In the genomic region with DNA sequence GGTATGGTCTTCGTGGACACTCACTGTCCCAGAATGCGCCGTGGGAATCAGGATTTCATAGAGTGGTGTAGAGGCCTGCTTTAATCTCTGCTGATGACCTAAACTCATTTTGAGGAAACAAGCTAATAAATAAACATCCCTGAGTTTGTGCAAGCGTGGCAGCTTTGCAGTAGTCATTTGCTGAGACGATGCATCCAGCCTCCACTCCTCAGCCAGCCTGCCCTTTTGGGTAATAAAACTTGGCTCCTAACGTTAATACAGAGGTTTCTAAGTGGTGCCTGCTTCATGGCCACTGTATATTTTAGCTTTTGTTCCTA, we compare ENCODE assay signal across 8 cellular contexts. TPM values are rescaled to one million over a fixed set of nuclear protein-coding genes. Genes with fewer than 3 reads are reported as not detected.
DNase-seq lines count a peak whose midpoint lies in the region; ATAC-seq and TF ChIP-seq lines count a peak whose summit lies in the region.

No MANE protein-coding gene starts in this region.

- H3K9me3 ChIP-seq in Peyer's patch, result no peaks in the 10 kb centered on the region

- no peak for ATAC-seq in GM19397 (IDR thresholded peaks at IDR 0.05; ENCODE audit: unreplicated experiment)
- no peak for ATAC-seq in GM21381 (IDR thresholded peaks at IDR 0.05; ENCODE audit: unreplicated experiment)

- H3K36me3 ChIP-seq in H7 (replicated peaks; ENCODE audit: control insufficient read depth, insufficient read depth, low read length), result no peaks in the 10 kb centered on the region; the same call in none of the 2 replicates
- no peaks in the 10 kb centered on the region for H3K36me3 ChIP-seq in Peyer's patch

- TF ChIP-seq CTCF in Peyer's patch (IDR thresholded peaks at IDR 0.05) (no peak), fibroblast of mammary gland (conservative IDR thresholded peaks at IDR 0.05; ENCODE audit: control insufficient read depth, insufficient read depth, low read depth, low read length) (no peak)

- CTCF ChIA-PET in HEK293T (lab: Yijun Ruan, JAX), result no interaction called here

- H3K27me3 ChIP-seq in H7 (ENCODE audit: control insufficient read depth, insufficient read depth, low read length) (peaks cover 13% of the 10 kb centered on the region), Peyer's patch (no peaks in the 10 kb centered on the region)

- H3K27ac ChIP-seq in Peyer's patch, result peak overlapping the region; percentile 73 to 98 (median 87)

- no peak for DNase-seq in H7
- no peak for DNase-seq in Peyer's patch
- DNase-seq in fibroblast of mammary gland (ENCODE audit: low read depth), result no peak
- DNase-seq in skeletal muscle cell (ENCODE audit: low read depth), result no peak
- no peak for DNase-seq in NCI-H446 treated with DMSO at 0.1 percent for 48 hours (lab: John Stamatoyannopoulos, UW)
- no peak for DNase-seq in HEK293T (ENCODE audit: extremely low spot score)

- POLR2A ChIA-PET in HEK293T (lab: Yijun Ruan, JAX), result interaction anchor here (0.6 to 1.8 kb wide), 5 partner anchors 9 to 242 kb away, joined by 3 to 6 read pairs (median 3); a partner anchor contains a TSS

- peaks cover 0 to 26% (median 2%) of the 10 kb centered on the region in 4 donors for H3K4me1 ChIP-seq in Peyer's patch

- no peak for TF ChIP-seq POLR2A in Peyer's patch (IDR thresholded peaks at IDR 0.05)

- H3K4me3 ChIP-seq in H7 (ENCODE audit: insufficient read depth, low read depth, low read length) (peak overlapping the region; percentile 90), Peyer's patch (peak overlapping the region; percentile 66 to 78 (median 69)), fibroblast of mammary gland (ENCODE audit: control insufficient read depth, low read depth, low read length) (peak overlapping the region; percentile 64), skeletal muscle cell (ENCODE audit: low read depth, low read length) (peak overlapping the region; percentile 70)

TF ChIP-seq in HEK293T, 16 proteins besides CTCF, POLR2A, EP300 and RAD21:
- no peak for TF ChIP-seq ZNF384 (IDR thresholded peaks at IDR 0.05)
- no peak for TF ChIP-seq ARNT (IDR thresholded peaks at IDR 0.05)
- no peak for TF ChIP-seq LEF1 (IDR thresholded peaks at IDR 0.05; ENCODE audit: borderline replicate concordance)
- TF ChIP-seq TARDBP (IDR thresholded peaks at IDR 0.05), result no peak
- TF ChIP-seq FOXM1 (IDR thresholded peaks at IDR 0.05; ENCODE audit: borderline replicate concordance), result no peak
- TF ChIP-seq CTBP1 (IDR thresholded peaks at IDR 0.05; ENCODE audit: borderline replicate concordance), result no peak
- TF ChIP-seq L3MBTL2 (conservative IDR thresholded peaks at IDR 0.05), result no peak
- TF ChIP-seq FOXA1 (IDR thresholded peaks at IDR 0.05), result no peak
- no peak for TF ChIP-seq SP1 (IDR thresholded peaks at IDR 0.05)
- no peak for TF ChIP-seq ELF4 (IDR thresholded peaks at IDR 0.05)
- TF ChIP-seq, protein P1, sequence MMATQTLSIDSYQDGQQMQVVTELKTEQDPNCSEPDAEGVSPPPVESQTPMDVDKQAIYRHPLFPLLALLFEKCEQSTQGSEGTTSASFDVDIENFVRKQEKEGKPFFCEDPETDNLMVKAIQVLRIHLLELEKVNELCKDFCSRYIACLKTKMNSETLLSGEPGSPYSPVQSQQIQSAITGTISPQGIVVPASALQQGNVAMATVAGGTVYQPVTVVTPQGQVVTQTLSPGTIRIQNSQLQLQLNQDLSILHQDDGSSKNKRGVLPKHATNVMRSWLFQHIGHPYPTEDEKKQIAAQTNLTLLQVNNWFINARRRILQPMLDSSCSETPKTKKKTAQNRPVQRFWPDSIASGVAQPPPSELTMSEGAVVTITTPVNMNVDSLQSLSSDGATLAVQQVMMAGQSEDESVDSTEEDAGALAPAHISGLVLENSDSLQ (IDR thresholded peaks at IDR 0.05), result no peak
- TF ChIP-seq HDGF (IDR thresholded peaks at IDR 0.05; ENCODE audit: borderline replicate concordance), result no peak
- TF ChIP-seq SUZ12 (IDR thresholded peaks at IDR 0.05), result no peak
TF ChIP-seq in HEK293T: peak in this region for 0.

RNA-seq across cellular contexts. Expression of a gene that starts 1.3 kb away (rescaled TPM):
- 2.0 and 3.6 TPM in 2 replicates for total RNA-seq in H7 (2014; rRNA removed; shearing (Covaris generic))
- total RNA-seq in Peyer's patch, result 10 to 100 TPM in 1 of 4 donors, 1 to 10 TPM in 3; 4.2 to 12.4 (median 9.0) TPM

RNA-seq across cellular contexts. Expression of a gene that starts 1.5 kb away (rescaled TPM):
- total RNA-seq in H7 (2014; rRNA removed; shearing (Covaris generic)), result 1.5 and 1.9 TPM in 2 replicates
- 10 to 100 TPM in 1 of 4 donors, 1 to 10 TPM in 1, not detected in 2; 1.7 to 10.7 TPM for total RNA-seq in Peyer's patch
